21 cellular contexts compared by ENCODE assay signal in genomic region chr14:102610968-102611811, GRCh38. TPM values are rescaled to one million over a fixed set of nuclear protein-coding genes. Genes with fewer than 3 reads are reported as not detected.
DNase-seq lines count a peak whose midpoint lies in the region; ATAC-seq and TF ChIP-seq lines count a peak whose summit lies in the region.
"Had no signal": no experiment of that assay in that cellular context is flagged by ENCODE, and none has a peak within 500 bp of the region (broad histone marks: within the 10 kb centered on the region; RNA-seq: fewer than 3 reads in every experiment).

No MANE protein-coding gene starts in this region.

- BruUV-seq in PC-9 (replicated peaks; lab: Mats Ljungman, UMichigan), result no TSS peak

- TF ChIP-seq CTCF in PC-9 (conservative IDR thresholded peaks at IDR 0.05) (no peak), prostate gland (IDR thresholded peaks at IDR 0.05) (no peak)

- peak overlapping the region; percentile 21 to 55 (median 44); a peak in 21 of 22 replicates for H3K27ac ChIP-seq in BLaER1 treated with 17β-estradiol and CSF1 and Interleukin-3, amounts not matched to agents 10 nM and 100 nM
- 0 out of 2 replicates have a peak overlapping the region, but pooled peaks have one; percentile 0 for H3K27ac ChIP-seq in PC-9
- H3K27ac ChIP-seq in prostate gland, result no peak overlapping the region
- H3K27ac ChIP-seq: hepatocyte, stomach had no signal

- in situ Hi-C loops in ACHN (cut with HindIII; ENCODE audit: low pct_ligation_motif_present, low pct_unique_long_range_greater_than_20kb, low sequenced_read_pairs), result no loop called here

- peak overlapping the region in 7 of 11 experiments; percentile 2 to 50 (median 22); a peak in 8 of 22 replicates for H3K9ac ChIP-seq in BLaER1 treated with 17β-estradiol and CSF1 and Interleukin-3, amounts not matched to agents 10 nM and 100 nM

- H3K4me2 ChIP-seq in BLaER1 treated with 17β-estradiol and CSF1 and Interleukin-3, amounts not matched to agents 10 nM and 100 nM, result peak overlapping the region; percentile 54 to 89 (median 69)
- no peak overlapping the region for H3K4me2 ChIP-seq in PC-9
- H3K4me2 ChIP-seq: hepatocyte had no signal

- CTCF ChIA-PET in PC-9 (lab: Charles Lee), result interaction anchor here (0.5 kb wide), 1 partner anchor 457 kb away, joined by 14 read pairs; no protein-coding TSS in a partner anchor

- POLR2A ChIA-PET in PC-9 (lab: Charles Lee; ENCODE audit: unreplicated experiment), result interaction anchor here (0.6 kb wide), 1 partner anchor 83 kb away, joined by 3 read pairs; no protein-coding TSS in a partner anchor

- H3K79me2 ChIP-seq in PC-9 (ENCODE audit: low read depth), result peaks cover 93% of the 10 kb centered on the region

- peak; percentile 42 for ATAC-seq in GM19351 (IDR thresholded peaks at IDR 0.05; ENCODE audit: unreplicated experiment)
- ATAC-seq: effector memory CD8-positive, alpha-beta T cell had no signal

- WGBS in prostate gland, result 77% methylated on average over 5 of the region's 5 CpGs

- peak overlapping the region in 2 of 10 experiments; percentile 10 to 31; a peak in 1 of 20 replicates for H3K4me3 ChIP-seq in BLaER1 treated with 17β-estradiol and CSF1 and Interleukin-3, amounts not matched to agents 10 nM and 100 nM
- no peak overlapping the region for H3K4me3 ChIP-seq in PC-9
- no peak overlapping the region for H3K4me3 ChIP-seq in prostate gland
- H3K4me3 ChIP-seq: hepatocyte, stomach had no signal

- H3K9me3 ChIP-seq in BLaER1 treated with 17β-estradiol and CSF1 and Interleukin-3, amounts not matched to agents 10 nM and 100 nM (replicated peaks in 1 of 11), result peaks cover 0 to 14% (median 0%) of the 10 kb centered on the region in 11 experiments; a peak in 4 of 22 replicates
- no peaks in the 10 kb centered on the region for H3K9me3 ChIP-seq in PC-9 (ENCODE audit: insufficient read depth, low read depth)
- H3K9me3 ChIP-seq in prostate gland, result no peaks in the 10 kb centered on the region
- H3K9me3 ChIP-seq: stomach had no signal

- no peaks in the 10 kb centered on the region for H3K9me2 ChIP-seq in PC-9 (ENCODE audit: insufficient read depth)

- peaks cover 68 to 91% (median 76%) of the 10 kb centered on the region in 10 experiments for H3K4me1 ChIP-seq in BLaER1 treated with 17β-estradiol and CSF1 and Interleukin-3, amounts not matched to agents 10 nM and 100 nM
- H3K4me1 ChIP-seq in PC-9 (replicated peaks; ENCODE audit: insufficient read depth) (0 out of 2 replicates have a peak, but pooled peaks cover 3% of the 10 kb centered on the region), prostate gland (replicated peaks) (no peaks in the 10 kb centered on the region)

- H3F3A ChIP-seq in PC-9 (ENCODE audit: insufficient read depth, low read depth), result peaks cover 36% of the 10 kb centered on the region

- DNase-seq in PC-9, result no peak
- DNase-seq in fibroblast of peridontal ligament (ENCODE audit: extremely low read depth), result peak; percentile 56
- DNase-seq in ACHN, result no peak
- DNase-seq in pons (ENCODE audit: low spot score), result no peak
- DNase-seq in stimulated activated CD4-positive, alpha-beta T cell treated with anti-CD3 and anti-CD28 coated beads, Interleukin-4, amount 100 ng/mL, for 4 hours, result no peak
- DNase-seq in prostate gland (ENCODE audit: low spot score), result no peak
- DNase-seq: activated CD4-positive, alpha-beta T cell treated with anti-CD3 and anti-CD28 coated beads for 4 hours; activated naive CD4-positive, alpha-beta T cell; CD8-positive, alpha-beta memory T cell; cerebellar nuclear complex; DND-41; effector memory CD8-positive, alpha-beta T cell; KG1; mesenchymal stem cell; NCI-H1436; NCI-H2171 treated with DMSO at 0.1 percent for 48 hours; SIG-M5; stomach had no signal

- intact Hi-C loops in PC-9 (cut with micrococcal nuclease; ENCODE audit: unreplicated experiment) (no loop called here), prostate gland (cut with DNase I) (no loop called here)

- no peaks in the 10 kb centered on the region for H3K27me3 ChIP-seq in BLaER1 treated with 17β-estradiol and CSF1 and Interleukin-3, amounts not matched to agents 10 nM and 100 nM
- H3K27me3 ChIP-seq in PC-9 (ENCODE audit: insufficient read depth, low read depth), result no peaks in the 10 kb centered on the region
- H3K27me3 ChIP-seq in prostate gland (replicated peaks; ENCODE audit: insufficient read depth), result no peaks in the 10 kb centered on the region
- H3K27me3 ChIP-seq: hepatocyte, stomach had no signal

- TF ChIP-seq POLR2A in prostate gland (IDR thresholded peaks at IDR 0.05), result no peak

- no peak overlapping the region for H2AFZ ChIP-seq in PC-9
- H2AFZ ChIP-seq: hepatocyte had no signal

- peaks cover 93 to 100% (median 97%) of the 10 kb centered on the region in 11 experiments for H4K20me1 ChIP-seq in BLaER1 treated with 17β-estradiol and CSF1 and Interleukin-3, amounts not matched to agents 10 nM and 100 nM
- H4K20me1 ChIP-seq in PC-9 (ENCODE audit: insufficient read depth), result peaks cover 61% of the 10 kb centered on the region

- peaks cover 13 to 72% (median 44%) of the 10 kb centered on the region in 11 experiments; a peak in 21 of 22 replicates for H3K36me3 ChIP-seq in BLaER1 treated with 17β-estradiol and CSF1 and Interleukin-3, amounts not matched to agents 10 nM and 100 nM
- H3K36me3 ChIP-seq in PC-9 (ENCODE audit: low read depth), result 0 out of 2 replicates have a peak, but pooled peaks cover 4% of the 10 kb centered on the region
- H3K36me3 ChIP-seq in prostate gland, result no peaks in the 10 kb centered on the region

RNA-seq across cellular contexts. Expression of gene RCOR1, which starts 18.7 kb away (rescaled TPM):
- total RNA-seq in PC-9 (2021) (54.2 and 67.2 TPM in 2 replicates), prostate gland (10 to 100 TPM; 14.4 to 26.6 TPM)

Comparison
In these comparisons a context has a peak if more than half of its experiments do, and no peak if none do; other contexts are left out.
1. H3K27ac ChIP-seq: peak in BLaER1 treated with 17β-estradiol and CSF1 and Interleukin-3, amounts not matched to agents 10 nM and 100 nM (11 of 11) and PC-9 (single experiment); none in prostate gland (0 of 2).